9 cellular contexts compared by ENCODE assay signal in genomic region chr15:63190993-63191392, GRCh38. TPM values are rescaled to one million over a fixed set of nuclear protein-coding genes. Genes with fewer than 3 reads are reported as not detected.
A peak's percentile ranks its signal among the peaks of the same experiment; 100 is the strongest.
DNase-seq lines count a peak whose midpoint lies in the region; ATAC-seq and TF ChIP-seq lines count a peak whose summit lies in the region.
"Had no signal": no experiment of that assay in that cellular context is flagged by ENCODE, and none has a peak within 500 bp of the region (broad histone marks: within the 10 kb centered on the region; RNA-seq: fewer than 3 reads in every experiment).

No MANE protein-coding gene starts in this region.

- H3K27ac Mint-ChIP-seq in IgD-negative memory B cell, result peak overlapping the region; percentile 85 to 98 (median 94)
- H3K27ac Mint-ChIP-seq in central memory CD8-positive, alpha-beta T cell (ENCODE audit: low read depth), result peak overlapping the region; percentile 93
- H3K27ac Mint-ChIP-seq in natural killer cell, result peak overlapping the region; percentile 93 to 99

- H3K4me1 Mint-ChIP-seq in IgD-negative memory B cell (peaks cover 52 to 60% (median 53%) of the 10 kb centered on the region in 3 donors), natural killer cell (peaks cover 62 to 70% of the 10 kb centered on the region in 2 donors)
- peaks cover 51% of the 10 kb centered on the region for H3K4me1 Mint-ChIP-seq in central memory CD8-positive, alpha-beta T cell

- ATAC-seq in central memory CD8-positive, alpha-beta T cell (replicated peaks; ENCODE audit: extremely low read depth, poor library complexity, severe bottlenecking), result no peak
- no peak for ATAC-seq in natural killer cell
- ATAC-seq in GM21381 (IDR thresholded peaks at IDR 0.05; ENCODE audit: unreplicated experiment), result no peak

- H3K36me3 Mint-ChIP-seq in IgD-negative memory B cell, result peaks cover 2% of the 10 kb centered on the region
- H3K36me3 Mint-ChIP-seq in central memory CD8-positive, alpha-beta T cell (ENCODE audit: insufficient read depth), result peaks cover 11% of the 10 kb centered on the region
- no peaks in the 10 kb centered on the region for H3K36me3 Mint-ChIP-seq in natural killer cell

- H3K4me3 Mint-ChIP-seq in IgD-negative memory B cell (peak overlapping the region; percentile 91 to 99 (median 98)), natural killer cell (peak overlapping the region; percentile 97)
- peak overlapping the region; percentile 95 for H3K4me3 Mint-ChIP-seq in central memory CD8-positive, alpha-beta T cell

- no peak for TF ChIP-seq CTCF in natural killer cell (IDR thresholded peaks at IDR 0.05)

- DNase-seq in AML-193 (lab: John Stamatoyannopoulos, UW) (peak; percentile 33 to 34), natural killer cell (no peak), ureter (ENCODE audit: low spot score) (no peak), NCI-H2196 treated with DMSO at 0.1 percent for 48 hours (lab: John Stamatoyannopoulos, UW; ENCODE audit: unreplicated experiment) (no peak)
- no peak for DNase-seq in central memory CD8-positive, alpha-beta T cell (ENCODE audit: low spot score in 2 of 2)
- DNase-seq in stimulated activated CD4-positive, alpha-beta T cell treated with anti-CD3 and anti-CD28 coated beads, Interleukin-4, amount 100 ng/mL, for 1 hour, result no peak
- DNase-seq: NCI-H524 treated with DMSO at 0.1 percent for 48 hours had no signal

- H3K27me3 Mint-ChIP-seq in IgD-negative memory B cell (no peaks in the 10 kb centered on the region), natural killer cell (ENCODE audit: low read depth in 2 of 2) (no peaks in the 10 kb centered on the region)
- no peaks in the 10 kb centered on the region for H3K27me3 Mint-ChIP-seq in central memory CD8-positive, alpha-beta T cell

- intact Hi-C loops in natural killer cell (cut with micrococcal nuclease), result loop anchor here (1.0 to 10.0 kb wide), 4 partner anchors 56 to 904 kb away; partner anchors contain the start of genes CIAO2A, LACTB and SNX1

- no peaks in the 10 kb centered on the region for H3K9me3 Mint-ChIP-seq in IgD-negative memory B cell
- H3K9me3 Mint-ChIP-seq in central memory CD8-positive, alpha-beta T cell, result no peaks in the 10 kb centered on the region
- no peaks in the 10 kb centered on the region for H3K9me3 Mint-ChIP-seq in natural killer cell

RNA-seq across cellular contexts. Expression of gene RAB8B, which starts 1.6 kb away (rescaled TPM):
- 57.6 TPM for polyA plus RNA-seq in IgD-negative memory B cell
- total RNA-seq in natural killer cell (100 to 1,000 TPM; 128 to 155 (median 137) TPM), ureter (54.1 TPM)

RNA-seq across cellular contexts. Expression of gene RPS27L, which starts 33.7 kb away (rescaled TPM):
- polyA plus RNA-seq in IgD-negative memory B cell, result 147 TPM
- total RNA-seq in natural killer cell, result 10 to 100 TPM; 50.4 to 63.3 (median 52.2) TPM
- total RNA-seq in ureter, result 111 TPM

Comparison
In these comparisons a context has a peak if more than half of its experiments do, and no peak if none do; other contexts are left out.
1. DNase-seq: peak in AML-193 (2 of 2); none in central memory CD8-positive, alpha-beta T cell (0 of 2), natural killer cell (single experiment), stimulated activated CD4-positive, alpha-beta T cell treated with anti-CD3 and anti-CD28 coated beads, Interleukin-4, amount 100 ng/mL, for 1 hour (single experiment), ureter (single experiment) and NCI-H2196 treated with DMSO at 0.1 percent for 48 hours (single experiment).
2. Peak in every context shown above with its lines, with median percentiles within 50 percentile points of each other: H3K27ac Mint-ChIP-seq and H3K4me3 Mint-ChIP-seq.